ENCODE assay signal across 8 cellular contexts in the genomic region with DNA sequence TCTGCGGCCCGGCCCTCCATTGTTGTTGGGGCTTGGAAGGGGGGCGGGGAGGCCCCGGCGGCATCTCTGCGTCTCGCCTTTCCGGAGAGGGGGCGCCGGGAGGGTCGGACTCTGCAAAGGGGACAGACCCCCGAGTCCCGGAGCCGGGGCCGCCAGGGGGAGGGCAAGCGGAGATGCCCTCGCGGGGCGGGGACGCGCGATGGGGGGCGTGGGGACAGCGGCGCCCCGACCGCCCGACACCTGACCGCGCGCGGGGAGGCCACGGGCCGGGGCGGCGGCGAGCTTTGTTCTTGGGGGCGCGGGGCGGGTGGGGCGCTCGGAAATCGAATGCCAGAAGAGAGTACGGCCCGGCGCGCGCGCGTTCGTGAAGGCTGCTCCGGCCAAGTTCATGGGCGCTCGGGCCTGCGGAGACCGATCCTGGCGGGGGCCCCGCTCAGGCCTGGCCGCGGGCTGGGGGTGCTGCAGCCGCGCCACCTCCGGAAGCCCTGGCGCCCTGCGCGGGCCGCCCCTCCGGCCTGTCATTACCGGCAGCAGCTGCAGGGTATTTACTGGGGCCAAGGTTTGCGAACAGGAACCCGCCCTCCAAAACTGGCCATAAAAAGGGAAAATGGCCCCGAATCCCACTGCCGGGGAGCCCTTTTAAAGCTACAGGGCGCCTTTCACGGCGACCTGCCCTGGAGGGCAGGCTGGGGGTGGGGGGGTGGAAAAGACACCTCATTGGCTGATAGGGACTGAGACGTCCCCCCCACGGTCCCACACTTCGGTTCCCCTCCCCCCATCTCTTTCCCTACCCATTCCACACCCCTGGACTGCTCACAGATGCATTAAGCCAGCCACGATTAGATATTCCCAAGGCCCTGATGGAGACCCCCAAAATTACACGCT. TPM values are rescaled to one million over a fixed set of nuclear protein-coding genes. Genes with fewer than 3 reads are reported as not detected.
A peak's percentile ranks its signal among the peaks of the same experiment; 100 is the strongest.
DNase-seq lines count a peak whose midpoint lies in the region; ATAC-seq and TF ChIP-seq lines count a peak whose summit lies in the region.

No MANE protein-coding gene starts in this region.

- intact Hi-C loops in ovary (cut with DNase I), result loop anchor here in 3 of 4 donors (5.0 to 10.0 kb wide), 5 partner anchors 61 to 701 kb away; partner anchors contain the start of gene C19orf53 (in 1 of the 3)

- peak; percentile 41 for DNase-seq in DMS53 (lab: John Stamatoyannopoulos, UW)
- no peak for DNase-seq in DMS53 treated with DMSO at 0.1 percent for 48 hours (lab: John Stamatoyannopoulos, UW; ENCODE audit: unreplicated experiment)
- DNase-seq in RPMI7951 (ENCODE audit: low read depth), result peak; percentile 36
- peak; percentile 50 for DNase-seq in epidermal melanocyte (ENCODE audit: insufficient read length, low spot score)
- peak; percentile 40 to 58 (median 52) for DNase-seq in ovary
- no peak for DNase-seq in activated gamma-delta T cell treated with Interleukin-2 at 50 U/mL for 16 hours

- no peaks in the 10 kb centered on the region for H3K36me3 ChIP-seq in ovary

- peak overlapping the region; percentile 58 for H3K4me3 ChIP-seq in ovary

- TF ChIP-seq POLR2A in ovary (IDR thresholded peaks at IDR 0.05), result no peak

- 1 to 6% (median 2%) methylated on average over 19 to 80 of the region's 81 CpGs for WGBS in ovary, 3 donors

- ATAC-seq in HG02885 (IDR thresholded peaks at IDR 0.05; ENCODE audit: poor library complexity, unreplicated experiment) (no peak), GM21381 (IDR thresholded peaks at IDR 0.05; ENCODE audit: unreplicated experiment) (no peak)

- H3K27me3 ChIP-seq in ovary, result no peaks in the 10 kb centered on the region

- no peak for TF ChIP-seq CTCF in ovary (IDR thresholded peaks at IDR 0.05)

- no peaks in the 10 kb centered on the region for H3K4me1 ChIP-seq in ovary (ENCODE audit: insufficient read depth)

- no peaks in the 10 kb centered on the region for H3K9me3 ChIP-seq in ovary

- TF ChIP-seq EP300 in ovary (IDR thresholded peaks at IDR 0.05), result no peak

- H3K27ac ChIP-seq in ovary, result no peak overlapping the region

RNA-seq across cellular contexts. Expression of gene NANOS3, which starts 11.1 kb away (rescaled TPM):
- 1.3 TPM in 1 of 2 replicates, not detected in the other for total RNA-seq in RPMI7951 (2014; rRNA removed; shearing (Covaris generic))
- 1 to 10 TPM in 3 of 7 donors, under 1 TPM in 1, not detected in 3; 0.98 to 2.4 (median 1.3) TPM for total RNA-seq in ovary
- under 1 TPM in 1 of 2 donors, not detected in 1; 0.30 TPM for polyA plus RNA-seq in ovary

RNA-seq across cellular contexts. Expression of gene BRME1, which starts 40.1 kb away (rescaled TPM):
- 1.6 and 2.1 TPM in 2 replicates for total RNA-seq in RPMI7951 (2014; rRNA removed; shearing (Covaris generic))
- 1 to 10 TPM; 1.3 to 3.7 (median 2.3) TPM for total RNA-seq in ovary
- polyA plus RNA-seq in ovary, result 1 to 10 TPM in 1 of 2 donors, under 1 TPM in 1; 0.57 to 2.8 TPM

RNA-seq across cellular contexts. Expression of gene CC2D1A, which starts 40.2 kb away (rescaled TPM):
- total RNA-seq in RPMI7951 (2014; rRNA removed; shearing (Covaris generic)), result 14.7 and 15.7 TPM in 2 replicates
- 10 to 100 TPM; 21.0 to 38.1 (median 29.7) TPM for total RNA-seq in ovary
- polyA plus RNA-seq in ovary, result 10 to 100 TPM; 13.1 to 24.1 TPM

Comparison
In these comparisons a context has a peak if more than half of its experiments do, and no peak if none do; other contexts are left out.
1. DNase-seq: peak in DMS53 (single experiment), RPMI7951 (single experiment), epidermal melanocyte (single experiment) and ovary (5 of 5); none in DMS53 treated with DMSO at 0.1 percent for 48 hours (single experiment) and activated gamma-delta T cell treated with Interleukin-2 at 50 U/mL for 16 hours (single experiment).